Comparison of ENCODE assay signal across 1 cellular context in genomic region chr10:119049361-119049760, GRCh38.
TF ChIP-seq lines count a peak whose summit lies in the region.

No MANE protein-coding gene starts in this region.

TF ChIP-seq in GM12878, 131 proteins besides CTCF, POLR2A, EP300 and RAD21:
- TF ChIP-seq E2F8 (IDR thresholded peaks at IDR 0.05; ENCODE audit: low read depth, partially characterized antibody) (no peak), HDAC2 (IDR thresholded peaks at IDR 0.05) (no peak), STAT3 (IDR thresholded peaks at IDR 0.05; ENCODE audit: low read depth, low read length) (no peak), EGR1 (IDR thresholded peaks at IDR 0.05; ENCODE audit: borderline replicate concordance in 1 of 2, low read depth in 2 of 2, low read length in 2 of 2) (no peak), HSF1 (IDR thresholded peaks at IDR 0.05; ENCODE audit: low read depth, low read length) (no peak), IKZF1 (conservative IDR thresholded peaks at IDR 0.05) (no peak), NFYA (IDR thresholded peaks at IDR 0.05; ENCODE audit: borderline replicate concordance, low read depth, low read length) (no peak), RCOR1 (conservative IDR thresholded peaks at IDR 0.05; ENCODE audit: low read depth, low read length) (no peak), ASH2L (IDR thresholded peaks at IDR 0.05; ENCODE audit: borderline replicate concordance, low read depth) (no peak), CHD1 (IDR thresholded peaks at IDR 0.05; ENCODE audit: low read depth, low read length) (no peak), SMAD5 (IDR thresholded peaks at IDR 0.05; ENCODE audit: low read depth) (no peak), CREB1 (IDR thresholded peaks at IDR 0.05; ENCODE audit: low read depth) (no peak), TAF1 (IDR thresholded peaks at IDR 0.05; ENCODE audit: borderline replicate concordance, low read depth, low read length) (no peak), NKRF (conservative IDR thresholded peaks at IDR 0.05) (no peak), USF2 (IDR thresholded peaks at IDR 0.05; ENCODE audit: borderline replicate concordance, low read depth, low read length) (no peak)
